In genomic region chr2:3703741-3704355, GRCh38 we compare ENCODE assay signal across 1 cellular context.
TF ChIP-seq lines count a peak whose summit lies in the region.

No MANE protein-coding gene starts in this region.

TF ChIP-seq in IMR-90, 13 proteins besides CTCF, POLR2A, EP300 and RAD21 (continued from another document):
- TF ChIP-seq ELK1 (IDR thresholded peaks at IDR 0.05; ENCODE audit: borderline replicate concordance, low read depth, low read length) = no peak
- TF ChIP-seq RFX5 (IDR thresholded peaks at IDR 0.05; ENCODE audit: low read depth, low read length) = no peak
- TF ChIP-seq CEBPB (IDR thresholded peaks at IDR 0.05; ENCODE audit: low read depth, low read length) = no peak
